Comparison of ENCODE assay signal across 8 cellular contexts in genomic region chr6:16762265-16762546, GRCh38. TPM values are rescaled to one million over a fixed set of nuclear protein-coding genes. Genes with fewer than 3 reads are reported as not detected.
A peak's percentile ranks its signal among the peaks of the same experiment; 100 is the strongest.
DNase-seq lines count a peak whose midpoint lies in the region; ATAC-seq and TF ChIP-seq lines count a peak whose summit lies in the region.

No MANE protein-coding gene starts in this region.

- peak overlapping the region; percentile 65 for H2AFZ ChIP-seq in hepatocyte

- H4K20me1 ChIP-seq in hepatocyte (ENCODE audit: insufficient read depth, poor library complexity, severe bottlenecking), result peaks cover 3% of the 10 kb centered on the region

- H3K9me3 ChIP-seq in hepatocyte (ENCODE audit: low read depth) (no peaks in the 10 kb centered on the region), spleen (no peaks in the 10 kb centered on the region)

- no peak for TF ChIP-seq CTCF in VCaP (conservative IDR thresholded peaks at IDR 0.05)
- no peak for TF ChIP-seq CTCF in hepatocyte (IDR thresholded peaks at IDR 0.05; ENCODE audit: poor library complexity)
- TF ChIP-seq CTCF in spleen (IDR thresholded peaks at IDR 0.05 in 8 of 11, conservative IDR thresholded peaks at IDR 0.05 in 3 of 11), result no peak

- CTCF ChIA-PET in activated CD4-positive, alpha-beta T cell treated with anti-CD3 and anti-CD28 coated beads for 36 hours (lab: Charles Lee), result interaction anchor here (0.6 to 5.8 kb wide), 18 partner anchors 9 to 430 kb away, joined by 3 to 53 read pairs (median 4); no protein-coding TSS in a partner anchor

- H3K4me3 Mint-ChIP-seq in activated CD4-positive, alpha-beta T cell treated with anti-CD3 and anti-CD28 coated beads for 36 hours, result peak overlapping the region; percentile 91

- peaks cover 7% of the 10 kb centered on the region for H3K36me3 Mint-ChIP-seq in activated CD4-positive, alpha-beta T cell treated with anti-CD3 and anti-CD28 coated beads for 36 hours (ENCODE audit: low read depth)

- H3K36me3 ChIP-seq in hepatocyte (replicated peaks; ENCODE audit: insufficient read depth, low read depth) (no peaks in the 10 kb centered on the region), spleen (no peaks in the 10 kb centered on the region)

- H3K27ac Mint-ChIP-seq in activated CD4-positive, alpha-beta T cell treated with anti-CD3 and anti-CD28 coated beads for 36 hours, result peak overlapping the region; percentile 84

- H3K79me2 ChIP-seq in hepatocyte, result peaks cover 20% of the 10 kb centered on the region

- H3K27ac ChIP-seq in VCaP, result peak overlapping the region; percentile 77
- peak overlapping the region; percentile 94 for H3K27ac ChIP-seq in hepatocyte
- peak overlapping the region; percentile 87 to 100 (median 99) for H3K27ac ChIP-seq in spleen

- intact Hi-C loops in activated CD4-positive, alpha-beta T cell treated with anti-CD3 and anti-CD28 coated beads for 36 hours (cut with DNase I, micrococcal nuclease), result loop anchor here (1.0 to 5.0 kb wide), 16 partner anchors 77 to 1500 kb away; partner anchors contain the start of genes DEK (in 1 of the 2), MYLIP (in 1 of the 2) and NUP153 (in 1 of the 2)
- intact Hi-C loops in spleen (cut with DNase I; ENCODE audit: low total_unique reads), result loop anchor here (5.0 kb wide), 1 partner anchor 250 kb away; no protein-coding TSS in a partner anchor

- H3K9me3 Mint-ChIP-seq in activated CD4-positive, alpha-beta T cell treated with anti-CD3 and anti-CD28 coated beads for 36 hours (ENCODE audit: low read depth), result no peaks in the 10 kb centered on the region

- POLR2A ChIA-PET in activated CD4-positive, alpha-beta T cell treated with anti-CD3 and anti-CD28 coated beads for 36 hours (lab: Charles Lee), result interaction anchor here (0.6 to 1.6 kb wide), 11 partner anchors 15 to 656 kb away, joined by 3 to 8 read pairs (median 3); no protein-coding TSS in a partner anchor

- peaks cover 57% of the 10 kb centered on the region for H3K4me1 Mint-ChIP-seq in activated CD4-positive, alpha-beta T cell treated with anti-CD3 and anti-CD28 coated beads for 36 hours

- TF ChIP-seq POLR2A in spleen (IDR thresholded peaks at IDR 0.05), result no peak

- H3K27me3 ChIP-seq in hepatocyte (no peaks in the 10 kb centered on the region), spleen (replicated peaks in 1 of 7) (no peaks in the 10 kb centered on the region)

- peak overlapping the region; percentile 88 for H3K4me2 ChIP-seq in hepatocyte

- no peaks in the 10 kb centered on the region for H3K27me3 Mint-ChIP-seq in activated CD4-positive, alpha-beta T cell treated with anti-CD3 and anti-CD28 coated beads for 36 hours

- peaks cover 23% of the 10 kb centered on the region for H3K4me1 ChIP-seq in hepatocyte (ENCODE audit: insufficient read depth)
- peaks cover 14 to 73% (median 47%) of the 10 kb centered on the region in 6 donors for H3K4me1 ChIP-seq in spleen

- 0% methylated on average over 21 of the region's 21 CpGs for WGBS in hepatocyte (ENCODE audit: low lambda C conversion rate, missing lambda C conversion rate)
- WGBS in spleen, 5 donors, result 0 to 1% (median 0%) methylated on average over 20 to 21 of the region's 21 CpGs

- peak; percentile 4 for ATAC-seq in activated CD4-positive, alpha-beta T cell treated with anti-CD3 and anti-CD28 coated beads for 36 hours
- ATAC-seq in HG03108 (IDR thresholded peaks at IDR 0.05; ENCODE audit: unreplicated experiment), result peak; percentile 0

- H3K9me2 ChIP-seq in hepatocyte (replicated peaks; ENCODE audit: insufficient read depth), result no peaks in the 10 kb centered on the region

- H3K4me3 ChIP-seq in hepatocyte, result peak overlapping the region; percentile 56
- H3K4me3 ChIP-seq in spleen, result peak overlapping the region; percentile 45 to 91 (median 75)

- DNase-seq in activated CD4-positive, alpha-beta T cell treated with anti-CD3 and anti-CD28 coated beads for 36 hours, result no peak
- no peak for DNase-seq in activated CD4-positive, alpha-beta T cell treated with anti-CD3 and anti-CD28 coated beads for 1 hour
- DNase-seq in hepatocyte (ENCODE audit: low spot score), result no peak
- no peak for DNase-seq in spleen
- no peak for DNase-seq in NCI-H510A (lab: John Stamatoyannopoulos, UW)
- no peak for DNase-seq in NCI-H2196 treated with DMSO at 0.1 percent for 48 hours (lab: John Stamatoyannopoulos, UW; ENCODE audit: unreplicated experiment)

RNA-seq across cellular contexts. Expression of gene ATXN1, which starts 0.9 kb away (rescaled TPM):
- total RNA-seq in activated CD4-positive, alpha-beta T cell treated with anti-CD3 and anti-CD28 coated beads for 36 hours, result 10 to 100 TPM; 19.8 to 22.8 TPM
- total RNA-seq in hepatocyte (28.7 and 32.6 TPM in 2 replicates), spleen (100 to 1,000 TPM in 2 of 7 donors, 10 to 100 TPM in 5; 64.3 to 123 (median 80.5) TPM)
- polyA plus RNA-seq in hepatocyte (14.7 and 16.3 TPM in 2 replicates), spleen (1 to 10 TPM; 3.5 to 9.4 (median 5.1) TPM)
